ENCODE assay signal across 8 cellular contexts in genomic region chr1:94335950-94336349, GRCh38.
DNase-seq lines count a peak whose midpoint lies in the region; ATAC-seq and TF ChIP-seq lines count a peak whose summit lies in the region.

No MANE protein-coding gene starts in this region.

- H3K27me3 Mint-ChIP-seq in activated naive CD8-positive, alpha-beta T cell treated with anti-CD3 and anti-CD28 coated beads for 36 hours = no peaks in the 10 kb centered on the region

- TF ChIP-seq CTCF in heart left ventricle (IDR thresholded peaks at IDR 0.05) (peak; percentile 71 to 98 (median 95)), prostate gland (IDR thresholded peaks at IDR 0.05) (peak; percentile 68 to 98 (median 92))

- H3K4me3 ChIP-seq in heart left ventricle (peak overlapping the region in 1 of 12 donors; percentile 19), prostate gland (no peak overlapping the region)

- ATAC-seq in heart left ventricle (peak; percentile 65 to 96 (median 90)), HG03571 (IDR thresholded peaks at IDR 0.05; ENCODE audit: unreplicated experiment) (no peak)

- H3K4me1 Mint-ChIP-seq in activated naive CD8-positive, alpha-beta T cell treated with anti-CD3 and anti-CD28 coated beads for 36 hours = no peaks in the 10 kb centered on the region

- DNase-seq in Daoy (ENCODE audit: low read depth) (peak; percentile 91), HCEC 1CT (peak; percentile 87), NCI-H2227 treated with DMSO at 0.1 percent for 48 hours (lab: John Stamatoyannopoulos, UW) (peak; percentile 67), heart left ventricle (peak in 4 of 5 donors; percentile 67 to 79 (median 76)), prostate gland (ENCODE audit: low spot score) (peak; percentile 88)
- DNase-seq in activated naive CD8-positive, alpha-beta T cell treated with anti-CD3 and anti-CD28 coated beads for 36 hours = peak; percentile 4
- no peak for DNase-seq in stimulated activated CD4-positive, alpha-beta T cell treated with anti-CD3 and anti-CD28 coated beads, Interleukin-4, amount 100 ng/mL, for 1 hour

- H3K36me3 ChIP-seq in heart left ventricle = no peaks in the 10 kb centered on the region
- H3K36me3 ChIP-seq in prostate gland = no peaks in the 10 kb centered on the region

- intact Hi-C loops in heart left ventricle (cut with DNase I) = loop anchor here (1.0 to 10.0 kb wide), 16 partner anchors 126 to 431 kb away; partner anchors contain the start of gene GCLM (in 1 of the 10)
- intact Hi-C loops in prostate gland (cut with DNase I) = loop anchor here (1.0 to 10.0 kb wide), 3 partner anchors 129 to 311 kb away; no protein-coding TSS in a partner anchor

- H3K27me3 ChIP-seq in heart left ventricle = peaks cover 0 to under 1% (median 0%) of the 10 kb centered on the region in 9 donors
- H3K27me3 ChIP-seq in prostate gland (replicated peaks; ENCODE audit: insufficient read depth) = no peaks in the 10 kb centered on the region

- no peaks in the 10 kb centered on the region for H3K36me3 Mint-ChIP-seq in activated naive CD8-positive, alpha-beta T cell treated with anti-CD3 and anti-CD28 coated beads for 36 hours

- TF ChIP-seq POLR2A in heart left ventricle (IDR thresholded peaks at IDR 0.05) = no peak
- TF ChIP-seq POLR2A in prostate gland (IDR thresholded peaks at IDR 0.05) = no peak

- H3K9me3 ChIP-seq in heart left ventricle = no peaks in the 10 kb centered on the region
- H3K9me3 ChIP-seq in prostate gland = no peaks in the 10 kb centered on the region

- WGBS in heart left ventricle, 4 donors = 1% methylated on average over 6 of the region's 6 CpGs
- 2% methylated on average over 6 of the region's 6 CpGs for WGBS in prostate gland

- H3K27ac ChIP-seq in heart left ventricle (peak overlapping the region in 3 of 12 donors; percentile 61 to 83 (median 74)), prostate gland (no peak overlapping the region)

- H3K4me3 Mint-ChIP-seq in activated naive CD8-positive, alpha-beta T cell treated with anti-CD3 and anti-CD28 coated beads for 36 hours = no peak overlapping the region

- H3K27ac Mint-ChIP-seq in activated naive CD8-positive, alpha-beta T cell treated with anti-CD3 and anti-CD28 coated beads for 36 hours = no peak overlapping the region

- peaks cover 0 to 20% (median 13%) of the 10 kb centered on the region in 12 donors for H3K4me1 ChIP-seq in heart left ventricle
- H3K4me1 ChIP-seq in prostate gland (replicated peaks) = no peaks in the 10 kb centered on the region

- no peaks in the 10 kb centered on the region for H3K9me3 Mint-ChIP-seq in activated naive CD8-positive, alpha-beta T cell treated with anti-CD3 and anti-CD28 coated beads for 36 hours
